In the genomic region with DNA sequence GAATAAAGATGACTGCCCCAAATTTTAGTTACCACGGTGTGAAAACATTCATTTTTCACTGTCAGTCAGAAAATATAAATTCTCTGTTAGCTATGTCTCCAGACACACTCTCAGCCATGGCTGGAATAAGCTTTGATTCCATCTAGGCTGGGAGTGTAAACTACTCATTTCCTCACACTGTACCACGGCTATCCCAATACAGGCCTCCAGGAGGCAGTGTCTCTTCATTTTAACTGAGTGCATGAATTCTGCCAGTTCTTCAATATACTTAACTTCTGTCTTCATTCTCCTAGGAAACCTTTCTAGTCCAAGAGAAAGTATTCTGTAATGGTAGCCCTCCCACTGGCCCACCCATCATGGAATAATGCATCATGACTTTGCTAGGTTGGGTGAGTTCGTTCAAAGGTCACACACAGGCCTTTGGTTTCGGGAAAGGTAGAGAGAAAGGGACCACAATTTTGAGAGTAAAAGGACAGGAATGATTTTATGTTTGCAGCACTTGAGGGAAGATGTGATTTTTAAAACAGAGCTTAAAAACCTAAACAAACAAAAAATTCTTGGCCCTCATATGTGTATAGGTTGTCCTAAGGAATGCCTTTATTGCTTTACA, we compare ENCODE assay signal across 8 cellular contexts.
DNase-seq lines count a peak whose midpoint lies in the region; ATAC-seq and TF ChIP-seq lines count a peak whose summit lies in the region.

No MANE protein-coding gene starts in this region.

- intact Hi-C loops in activated naive CD4-positive, alpha-beta T cell treated with anti-CD3 and anti-CD28 coated beads for 36 hours (cut with micrococcal nuclease), result loop anchor here (1.0 to 5.0 kb wide), 3 partner anchors 145 to 815 kb away; no protein-coding TSS in a partner anchor
- intact Hi-C loops in mucosa of descending colon (cut with DNase I, micrococcal nuclease), result loop anchor here in 1 of 2 donors (2.0 kb wide), 1 partner anchor 147 kb away; no protein-coding TSS in a partner anchor

- no peak overlapping the region for H3K27ac Mint-ChIP-seq in activated naive CD4-positive, alpha-beta T cell treated with anti-CD3 and anti-CD28 coated beads for 36 hours

- TF ChIP-seq CTCF in epithelial cell of proximal tubule (conservative IDR thresholded peaks at IDR 0.05; ENCODE audit: low read depth, low read length) (peak; percentile 92), mucosa of descending colon (IDR thresholded peaks at IDR 0.05) (peak; percentile 58)

- peaks cover 2% of the 10 kb centered on the region for H3K27me3 Mint-ChIP-seq in activated naive CD4-positive, alpha-beta T cell treated with anti-CD3 and anti-CD28 coated beads for 36 hours (ENCODE audit: low read depth)

- H3K9me3 ChIP-seq in mucosa of descending colon, result no peaks in the 10 kb centered on the region

- CTCF ChIA-PET in activated naive CD4-positive, alpha-beta T cell treated with anti-CD3 and anti-CD28 coated beads for 36 hours (lab: Charles Lee), result interaction anchor here (0.6 to 1.8 kb wide), 6 partner anchors 9 to 149 kb away, joined by 3 to 11 read pairs (median 4); no protein-coding TSS in a partner anchor

- H3K36me3 ChIP-seq in mucosa of descending colon (ENCODE audit: low read depth), result no peaks in the 10 kb centered on the region

- H3K4me3 Mint-ChIP-seq in activated naive CD4-positive, alpha-beta T cell treated with anti-CD3 and anti-CD28 coated beads for 36 hours, result no peak overlapping the region

- no peaks in the 10 kb centered on the region for H3K4me1 Mint-ChIP-seq in activated naive CD4-positive, alpha-beta T cell treated with anti-CD3 and anti-CD28 coated beads for 36 hours (ENCODE audit: low read depth)

- DNase-seq in activated naive CD4-positive, alpha-beta T cell treated with anti-CD3 and anti-CD28 coated beads for 36 hours, result peak; percentile 64
- no peak for DNase-seq in activated naive CD4-positive, alpha-beta T cell treated with anti-CD3 and anti-CD28 coated beads, Interleukin-2, amount 50 U/mL, for 16 hours
- DNase-seq in HuH-7.5 (ENCODE audit: low spot score) (peak; percentile 23), SKM-1 treated with dmso at 0.1 percent for 144 hours (lab: John Stamatoyannopoulos, UW; ENCODE audit: unreplicated experiment) (peak; percentile 33), epithelial cell of proximal tubule (ENCODE audit: low read depth) (no peak), mucosa of descending colon (peak in 2 of 3 donors; percentile 65 to 93), COR-L47 (lab: John Stamatoyannopoulos, UW) (no peak)

- no peaks in the 10 kb centered on the region for H3K9me3 Mint-ChIP-seq in activated naive CD4-positive, alpha-beta T cell treated with anti-CD3 and anti-CD28 coated beads for 36 hours

- ATAC-seq in GM21723 (IDR thresholded peaks at IDR 0.05; ENCODE audit: unreplicated experiment), result peak; percentile 85
- ATAC-seq in mucosa of descending colon, result peak; percentile 97

- no peaks in the 10 kb centered on the region for H3K4me1 ChIP-seq in mucosa of descending colon (ENCODE audit: low read depth)

- H3K36me3 Mint-ChIP-seq in activated naive CD4-positive, alpha-beta T cell treated with anti-CD3 and anti-CD28 coated beads for 36 hours (ENCODE audit: low read depth), result no peaks in the 10 kb centered on the region

- H3K4me3 ChIP-seq in epithelial cell of proximal tubule (ENCODE audit: low read depth, low read length), result no peak overlapping the region
- H3K4me3 ChIP-seq in mucosa of descending colon, result no peak overlapping the region

Comparison
In these comparisons a context has a peak if more than half of its experiments do, and no peak if none do; other contexts are left out.
1. DNase-seq: peak in activated naive CD4-positive, alpha-beta T cell treated with anti-CD3 and anti-CD28 coated beads for 36 hours (single experiment), HuH-7.5 (single experiment), SKM-1 treated with dmso at 0.1 percent for 144 hours (single experiment) and mucosa of descending colon (2 of 3); none in activated naive CD4-positive, alpha-beta T cell treated with anti-CD3 and anti-CD28 coated beads, Interleukin-2, amount 50 U/mL, for 16 hours (single experiment), epithelial cell of proximal tubule (single experiment) and COR-L47 (single experiment).